ENCODE assay signal across 11 cellular contexts in genomic region chr2:223100061-223100511, GRCh38. TPM values are rescaled to one million over a fixed set of nuclear protein-coding genes. Genes with fewer than 3 reads are reported as not detected.
A peak's percentile ranks its signal among the peaks of the same experiment; 100 is the strongest.
DNase-seq lines count a peak whose midpoint lies in the region; ATAC-seq and TF ChIP-seq lines count a peak whose summit lies in the region.
"Had no signal": no experiment of that assay in that cellular context is flagged by ENCODE, and none has a peak within 500 bp of the region (broad histone marks: within the 10 kb centered on the region; RNA-seq: fewer than 3 reads in every experiment).

No MANE protein-coding gene starts in this region.

- CTCF ChIA-PET in CD8-positive, alpha-beta memory T cell (lab: Charles Lee), result no interaction called here

- H3K27ac ChIP-seq in colonic mucosa, result no peak overlapping the region
- no peak overlapping the region for H3K27ac ChIP-seq in CD8-positive, alpha-beta memory T cell (ENCODE audit: low read depth, low read length)

- no peaks in the 10 kb centered on the region for H3K4me1 ChIP-seq in colonic mucosa
- no peaks in the 10 kb centered on the region for H3K4me1 ChIP-seq in CD8-positive, alpha-beta memory T cell (ENCODE audit: insufficient read depth, low read length)

- ATAC-seq in omental fat pad (ENCODE audit: low FRiP score) (peak; percentile 60), GM18870 (IDR thresholded peaks at IDR 0.05; ENCODE audit: unreplicated experiment) (no peak)

- no peaks in the 10 kb centered on the region for H3K27me3 ChIP-seq in colonic mucosa
- H3K27me3 ChIP-seq in CD8-positive, alpha-beta memory T cell (ENCODE audit: insufficient read depth, low read length, poor library complexity, severe bottlenecking), result no peaks in the 10 kb centered on the region

- H3K4me3 Mint-ChIP-seq in CD8-positive, alpha-beta memory T cell, result no peak overlapping the region
- H3K4me3 Mint-ChIP-seq: H9 had no signal

- no peaks in the 10 kb centered on the region for H3K36me3 Mint-ChIP-seq in CD8-positive, alpha-beta memory T cell

- H3K4me1 Mint-ChIP-seq in CD8-positive, alpha-beta memory T cell, result no peaks in the 10 kb centered on the region

- peaks cover 0 to 3% (median 0%) of the 10 kb centered on the region in 5 donors for H3K9me3 Mint-ChIP-seq in CD8-positive, alpha-beta memory T cell
- H3K9me3 Mint-ChIP-seq: H9 had no signal

- POLR2A ChIA-PET in CD8-positive, alpha-beta memory T cell (lab: Charles Lee), result no interaction called here

- H3K9ac ChIP-seq in colonic mucosa (ENCODE audit: low read depth in 2 of 2, low read length in 2 of 2), result no peak overlapping the region

- intact Hi-C loops in colonic mucosa (cut with DNase I), result loop anchor here (5.0 kb wide), 1 partner anchor 118 kb away; no protein-coding TSS in a partner anchor

- DNase-seq in A172 (ENCODE audit: low spot score) (peak; percentile 13), NCI-H2196 (lab: John Stamatoyannopoulos, UW; ENCODE audit: unreplicated experiment) (peak; percentile 61), fibroblast of the aortic adventitia (ENCODE audit: low read depth) (peak; percentile 88), omental fat pad (ENCODE audit: low spot score) (no peak), colonic mucosa (no peak), NCI-H2107 (lab: John Stamatoyannopoulos, UW) (no peak)
- no peak for DNase-seq in CD8-positive, alpha-beta memory T cell
- DNase-seq: AML-193; H9; stimulated activated naive CD4-positive, alpha-beta T cell had no signal

- no peaks in the 10 kb centered on the region for H3K36me3 ChIP-seq in colonic mucosa
- H3K36me3 ChIP-seq in CD8-positive, alpha-beta memory T cell (ENCODE audit: insufficient read depth, low read length), result no peaks in the 10 kb centered on the region

- TF ChIP-seq CTCF in fibroblast of the aortic adventitia (IDR thresholded peaks at IDR 0.05; ENCODE audit: insufficient read depth, low read length) (no peak), omental fat pad (IDR thresholded peaks at IDR 0.05) (no peak), colonic mucosa (IDR thresholded peaks at IDR 0.05) (no peak)

- H3K27me3 Mint-ChIP-seq in CD8-positive, alpha-beta memory T cell, result peaks cover 0 to 1% of the 10 kb centered on the region in 2 donors

- no peaks in the 10 kb centered on the region for H3K9me3 ChIP-seq in colonic mucosa
- H3K9me3 ChIP-seq in CD8-positive, alpha-beta memory T cell (ENCODE audit: low read length), result no peaks in the 10 kb centered on the region

- H3K27ac Mint-ChIP-seq in CD8-positive, alpha-beta memory T cell, result peak overlapping the region in 1 of 8 donors; percentile 65
- H3K27ac Mint-ChIP-seq: H9 had no signal

- no peak overlapping the region for H3K4me3 ChIP-seq in fibroblast of the aortic adventitia (ENCODE audit: low read depth, low read length)
- H3K4me3 ChIP-seq in colonic mucosa, result no peak overlapping the region
- no peak overlapping the region for H3K4me3 ChIP-seq in CD8-positive, alpha-beta memory T cell (ENCODE audit: low read length)

RNA-seq across cellular contexts. Expression of gene KCNE4, which starts 48.1 kb away (rescaled TPM):
- total RNA-seq in A172 (2014; rRNA removed; shearing (Covaris generic)), result 0.17 TPM in 1 of 2 replicates, not detected in the other
- total RNA-seq in fibroblast of the aortic adventitia (ENCODE audit: low replicate concordance) (4.1 and 22.2 TPM in 2 replicates), omental fat pad (10 to 100 TPM in 2 of 4 donors, 1 to 10 TPM in 2; 1.9 to 16.6 (median 10.3) TPM), colonic mucosa (1 to 10 TPM in 1 of 2 donors, under 1 TPM in 1; 0.42 to 2.1 TPM)
- not detected for total RNA-seq in CD8-positive, alpha-beta memory T cell
- not detected for polyA plus RNA-seq in CD8-positive, alpha-beta memory T cell

Comparison
In these comparisons a context has a peak if more than half of its experiments do, and no peak if none do; other contexts are left out.
1. DNase-seq: peak in A172 (single experiment), NCI-H2196 (single experiment) and fibroblast of the aortic adventitia (single experiment); none in omental fat pad (single experiment), colonic mucosa (single experiment), CD8-positive, alpha-beta memory T cell (0 of 5) and NCI-H2107 (single experiment).